ENCODE assay signal across 11 cellular contexts in the genomic region with DNA sequence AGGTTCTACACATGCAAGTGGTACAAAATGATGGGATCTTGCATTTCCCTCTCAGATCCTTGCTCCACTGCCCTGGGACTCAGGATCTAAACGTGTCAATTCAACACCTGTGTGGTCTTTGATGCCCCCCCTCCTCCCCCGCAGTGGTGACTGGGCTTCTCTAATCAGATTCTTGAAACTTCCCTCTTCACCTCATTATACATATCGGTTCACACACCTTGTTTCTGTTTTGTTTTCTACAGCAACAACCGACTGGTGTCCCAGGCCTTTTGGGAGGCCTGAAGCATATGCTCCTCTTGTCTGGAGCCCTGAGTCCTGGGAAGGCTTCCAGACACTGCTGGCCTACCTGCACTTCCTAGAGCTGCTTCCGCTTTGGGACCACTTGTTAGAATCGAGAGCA. TPM values are rescaled to one million over a fixed set of nuclear protein-coding genes. Genes with fewer than 3 reads are reported as not detected.
DNase-seq lines count a peak whose midpoint lies in the region; ATAC-seq, FAIRE-seq and TF ChIP-seq lines count a peak whose summit lies in the region.
"Had no signal": no experiment of that assay in that cellular context is flagged by ENCODE, and none has a peak within 500 bp of the region (broad histone marks: within the 10 kb centered on the region; RNA-seq: fewer than 3 reads in every experiment).

No MANE protein-coding gene starts in this region.

- peaks cover 39% of the 10 kb centered on the region for H3K4me1 Mint-ChIP-seq in activated naive CD8-positive, alpha-beta T cell treated with anti-CD3 and anti-CD28 coated beads for 36 hours

- no peak overlapping the region for H3K27ac ChIP-seq in transverse colon

- WGBS in transverse colon (ENCODE audit: low coverage in 1 of 2), 2 donors: 64 to 71% methylated on average over 6 of the region's 6 CpGs

- no peaks in the 10 kb centered on the region for H3K27me3 ChIP-seq in transverse colon

- H3K27me3 Mint-ChIP-seq in activated naive CD8-positive, alpha-beta T cell treated with anti-CD3 and anti-CD28 coated beads for 36 hours: no peaks in the 10 kb centered on the region

- peak overlapping the region; percentile 62 for H3K4me3 Mint-ChIP-seq in activated naive CD8-positive, alpha-beta T cell treated with anti-CD3 and anti-CD28 coated beads for 36 hours

- peak; percentile 38 for DNase-seq in activated naive CD4-positive, alpha-beta T cell treated with Interleukin-2 at 50 U/mL for 16 hours
- no peak for DNase-seq in activated naive CD4-positive, alpha-beta T cell (lab: John Stamatoyannopoulos, UW)
- DNase-seq in activated naive CD8-positive, alpha-beta T cell treated with anti-CD3 and anti-CD28 coated beads for 36 hours: no peak
- DNase-seq in transverse colon (peak; percentile 16), NCI-H446 treated with DMSO at 0.1 percent for 48 hours (lab: John Stamatoyannopoulos, UW) (no peak), NCI-H1694 (lab: John Stamatoyannopoulos, UW) (no peak), GM12892 (ENCODE audit: insufficient read length) (no peak)
- DNase-seq: NCI-H2171 treated with DMSO at 0.1 percent for 48 hours had no signal

- H3K4me1 ChIP-seq in transverse colon: no peaks in the 10 kb centered on the region

- no peak for FAIRE-seq in GM12892 (lab: Jason Lieb, UNC)
- FAIRE-seq: endothelial cell of umbilical vein had no signal

- H3K9me3 Mint-ChIP-seq in activated naive CD8-positive, alpha-beta T cell treated with anti-CD3 and anti-CD28 coated beads for 36 hours: peaks cover 3% of the 10 kb centered on the region

- TF ChIP-seq POLR2A in transverse colon (IDR thresholded peaks at IDR 0.05) (no peak), GM12892 (IDR thresholded peaks at IDR 0.05; ENCODE audit: low read depth, low read length) (no peak)

- H3K4me3 ChIP-seq in transverse colon: no peak overlapping the region

- H3K36me3 Mint-ChIP-seq in activated naive CD8-positive, alpha-beta T cell treated with anti-CD3 and anti-CD28 coated beads for 36 hours: peaks cover 29% of the 10 kb centered on the region

- TF ChIP-seq EP300 in transverse colon (IDR thresholded peaks at IDR 0.05; ENCODE audit: low read depth): no peak

- no peak for TF ChIP-seq CTCF in transverse colon (IDR thresholded peaks at IDR 0.05)

- H3K27ac Mint-ChIP-seq in activated naive CD8-positive, alpha-beta T cell treated with anti-CD3 and anti-CD28 coated beads for 36 hours: peak overlapping the region; percentile 78

- in situ Hi-C loops in transverse colon (cut with MboI; ENCODE audit: low pct_ligation_motif_present in 1 of 4, low pct_unique_long_range_greater_than_20kb in 1 of 4, low sequenced_read_pairs in 3 of 4): no loop called here

- H3K9me3 ChIP-seq in transverse colon: no peaks in the 10 kb centered on the region

- intact Hi-C loops in transverse colon (cut with DNase I; ENCODE audit: low total_unique reads): no loop called here

- no peaks in the 10 kb centered on the region for H3K36me3 ChIP-seq in transverse colon

- peak; percentile 74 for ATAC-seq in HG02938 (IDR thresholded peaks at IDR 0.05; ENCODE audit: unreplicated experiment)

RNA-seq across cellular contexts. Expression of gene SAMD3, which starts 20.0 kb away (rescaled TPM):
- 1 to 10 TPM; 2.7 to 3.3 TPM for total RNA-seq in activated naive CD8-positive, alpha-beta T cell treated with anti-CD3 and anti-CD28 coated beads for 36 hours
- 1 to 10 TPM in 2 of 4 donors, not detected in 2; 4.0 to 4.4 TPM for total RNA-seq in transverse colon
- 0.68 TPM for polyA plus RNA-seq in GM12892 (2012; ENCODE audit: missing spikeins)
- total RNA-seq: endothelial cell of umbilical vein, kidney epithelial cell had no signal
- polyA plus RNA-seq: endothelial cell of umbilical vein had no signal

Comparison
In these comparisons a context has a peak if more than half of its experiments do, and no peak if none do; other contexts are left out.
1. DNase-seq: peak in activated naive CD4-positive, alpha-beta T cell treated with Interleukin-2 at 50 U/mL for 16 hours (single experiment) and transverse colon (single experiment); none in activated naive CD4-positive, alpha-beta T cell (0 of 4), activated naive CD8-positive, alpha-beta T cell treated with anti-CD3 and anti-CD28 coated beads for 36 hours (single experiment), NCI-H446 treated with DMSO at 0.1 percent for 48 hours (single experiment), NCI-H1694 (single experiment) and GM12892 (single experiment).